In genomic region chr3:55158345-55158744, GRCh38 we compare ENCODE assay signal across 25 cellular contexts.
"Had no signal": no experiment of that assay in that cellular context is flagged by ENCODE, and none has a peak within 500 bp of the region (broad histone marks: within the 10 kb centered on the region; RNA-seq: fewer than 3 reads in every experiment).

No MANE protein-coding gene starts in this region.

- H3K27me3 Mint-ChIP-seq: activated naive CD8-positive, alpha-beta T cell had no signal

- H3K36me3 ChIP-seq: cardiac muscle cell, colonic mucosa, left lung, lower lobe of right lung, neutrophil, ovary, prostate gland, sigmoid colon, spleen, tibial nerve had no signal

- H3K4me3 ChIP-seq: body of pancreas, cardiac muscle cell, colonic mucosa, left lung, lower lobe of right lung, ovary, prostate gland, sigmoid colon, spleen, tibial nerve had no signal

- DNase-seq: activated CD4-positive, alpha-beta T cell treated with anti-CD3 and anti-CD28 coated beads for 4 hours; activated CD4-positive, alpha-beta T cell treated with anti-CD3 and anti-CD28 coated beads, Interleukin-2, amount 50 U/mL, for 4 hours; activated naive CD4-positive, alpha-beta T cell; activated T-cell treated with anti-CD3 and anti-CD28 coated beads for 4 hours; activated T-cell treated with anti-CD3 and anti-CD28 coated beads, Interleukin-2, amount 50 U/mL, for 72 hours; anterior cingulate cortex; body of pancreas; cerebellar nuclear complex; colonic mucosa; effector memory CD4-positive, alpha-beta T cell; left lung; lower lobe of right lung; mesendoderm; ovary; retina; sigmoid colon; spleen; stimulated activated naive CD4-positive, alpha-beta T cell treated with Interleukin-2 at 50 U/mL for 16 hours had no signal

- H3K4me3 Mint-ChIP-seq: activated naive CD8-positive, alpha-beta T cell; activated T-cell treated with anti-CD3 and anti-CD28 coated beads, Interleukin-2, amount 50 U/mL, for 72 hours; nephron had no signal

- H3K27ac ChIP-seq: body of pancreas, cardiac muscle cell, colonic mucosa, left lung, lower lobe of right lung, neutrophil, ovary, prostate gland, sigmoid colon, spleen, tibial nerve, VCaP had no signal

- H3K27me3 ChIP-seq: body of pancreas, colonic mucosa, left lung, neutrophil, ovary, sigmoid colon, spleen, tibial nerve had no signal

- H3K36me3 Mint-ChIP-seq: activated naive CD8-positive, alpha-beta T cell had no signal

- H3K27ac Mint-ChIP-seq: activated naive CD8-positive, alpha-beta T cell; activated T-cell treated with anti-CD3 and anti-CD28 coated beads, Interleukin-2, amount 50 U/mL, for 72 hours; nephron had no signal

- H3K9me3 ChIP-seq: body of pancreas, colonic mucosa, left lung, lower lobe of right lung, neutrophil, ovary, prostate gland, sigmoid colon, spleen, tibial nerve had no signal

- H3K4me1 ChIP-seq: body of pancreas, colonic mucosa, left lung, lower lobe of right lung, prostate gland, spleen had no signal

- ATAC-seq: activated T-cell treated with anti-CD3 and anti-CD28 coated beads, Interleukin-2, amount 50 U/mL, for 72 hours; body of pancreas; left lung; lower lobe of right lung had no signal
